In the genomic region with DNA sequence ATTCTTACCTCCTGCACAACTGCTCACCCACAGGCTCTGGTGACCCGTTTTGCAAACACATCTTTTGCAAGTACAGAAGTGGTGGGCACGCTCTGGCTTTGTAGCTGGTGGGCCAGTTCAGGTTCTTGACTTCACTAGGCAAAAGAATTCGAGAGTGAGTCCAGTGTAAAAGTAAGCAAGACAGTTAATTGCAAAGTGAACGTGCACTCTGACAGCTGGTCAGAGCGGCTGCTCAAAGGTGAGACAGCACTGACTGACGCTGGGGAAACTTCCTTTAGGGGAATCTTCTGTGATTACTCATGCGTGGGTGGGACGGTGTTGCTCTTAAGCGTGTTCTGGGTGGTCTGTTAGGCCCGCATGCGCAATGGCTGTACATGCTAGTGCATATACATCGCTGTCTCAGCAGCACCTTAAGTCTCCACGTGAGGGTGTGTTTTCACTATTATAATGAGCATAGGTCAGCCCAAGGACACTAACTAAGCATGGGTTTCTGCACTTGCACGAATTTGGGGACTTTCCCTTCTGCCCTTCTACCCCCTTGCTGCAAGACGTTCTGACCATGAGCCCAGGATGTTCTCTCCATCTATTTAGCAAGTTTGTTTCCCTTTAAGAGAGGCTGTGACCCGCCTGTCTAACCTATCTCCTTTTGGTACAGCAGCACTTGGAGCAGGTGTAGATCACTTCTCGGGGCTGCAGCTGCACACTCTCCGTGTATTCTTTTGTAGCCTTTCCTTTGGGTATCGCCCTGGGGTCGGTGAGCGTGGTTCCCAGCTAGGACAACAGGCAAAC, we compare ENCODE assay signal across 16 cellular contexts. TPM values are rescaled to one million over a fixed set of nuclear protein-coding genes. Genes with fewer than 3 reads are reported as not detected.
DNase-seq lines count a peak whose midpoint lies in the region; ATAC-seq and TF ChIP-seq lines count a peak whose summit lies in the region.
"Had no signal": no experiment of that assay in that cellular context is flagged by ENCODE, and none has a peak within 500 bp of the region (broad histone marks: within the 10 kb centered on the region; RNA-seq: fewer than 3 reads in every experiment).

No MANE protein-coding gene starts in this region.

- H3K36me3 ChIP-seq in heart left ventricle: no peaks in the 10 kb centered on the region
- H3K36me3 ChIP-seq: gastroesophageal sphincter, SJSA1, WERI-Rb-1 had no signal

- H3K9me3 ChIP-seq in heart left ventricle: no peaks in the 10 kb centered on the region
- H3K9me3 ChIP-seq: gastroesophageal sphincter, SJSA1 had no signal

- CTCF ChIA-PET in GM10248 (lab: Yijun Ruan, JAX): interaction anchor here (1.6 to 2.4 kb wide), 2 partner anchors 63 to 73 kb away, joined by 3 to 6 read pairs; no protein-coding TSS in a partner anchor
- CTCF ChIA-PET in activated CD4-positive, alpha-beta memory T cell treated with anti-CD3 and anti-CD28 coated beads, Interleukin-2, amount 10 ng/mL, durations not matched to agents 7 days and 5 days (lab: Charles Lee): interaction anchor here (0.8 to 1.3 kb wide), 2 partner anchors 36 to 213 kb away, joined by 3 read pairs; no protein-coding TSS in a partner anchor

- H3K27ac ChIP-seq in heart left ventricle: no peak overlapping the region
- H3K27ac ChIP-seq: gastroesophageal sphincter, SJSA1, WERI-Rb-1 had no signal

- H3K9me3 Mint-ChIP-seq in activated CD4-positive, alpha-beta memory T cell treated with anti-CD3 and anti-CD28 coated beads, Interleukin-2, amount 10 ng/mL, durations not matched to agents 7 days and 5 days: no peaks in the 10 kb centered on the region
- H3K9me3 Mint-ChIP-seq in naive thymus-derived CD8-positive, alpha-beta T cell: no peaks in the 10 kb centered on the region
- H3K9me3 Mint-ChIP-seq: activated T-helper 1 cell treated with anti-CD3 and anti-CD28 coated beads, Interleukin-12 subunit alpha, Interleukin-12 subunit beta, Interleukin-2, Interleukin-4 antibody, amounts not matched to agents 30 ng/mL and 10 ng/mL and 1 ng/mL, durations not matched to agents 14 hours and 24 hours and 36 hours; IgD-negative memory B cell had no signal

- peak overlapping the region; percentile 14 for H3K4me3 Mint-ChIP-seq in activated CD4-positive, alpha-beta memory T cell treated with anti-CD3 and anti-CD28 coated beads, Interleukin-2, amount 10 ng/mL, durations not matched to agents 7 days and 5 days
- no peak overlapping the region for H3K4me3 Mint-ChIP-seq in naive thymus-derived CD8-positive, alpha-beta T cell
- H3K4me3 Mint-ChIP-seq: activated T-helper 1 cell treated with anti-CD3 and anti-CD28 coated beads, Interleukin-12 subunit alpha, Interleukin-12 subunit beta, Interleukin-2, Interleukin-4 antibody, amounts not matched to agents 30 ng/mL and 10 ng/mL and 1 ng/mL, durations not matched to agents 14 hours and 24 hours and 36 hours; IgD-negative memory B cell had no signal

- H3K27me3 ChIP-seq in heart left ventricle: peaks cover 0 to 26% (median 0%) of the 10 kb centered on the region in 9 donors
- H3K27me3 ChIP-seq: SJSA1 had no signal

- H3K4me1 ChIP-seq in heart left ventricle: no peaks in the 10 kb centered on the region
- H3K4me1 ChIP-seq: gastroesophageal sphincter had no signal

- no peak for TF ChIP-seq POLR2A in heart left ventricle (IDR thresholded peaks at IDR 0.05)

- no peak overlapping the region for H3K4me3 ChIP-seq in heart left ventricle
- H3K4me3 ChIP-seq: gastroesophageal sphincter, SJSA1 had no signal

- TF ChIP-seq CTCF in GM10248 (IDR thresholded peaks at IDR 0.05; ENCODE audit: control extremely low read depth, extremely low read depth, low read depth, missing control alignments) (peak; percentile 12), heart left ventricle (IDR thresholded peaks at IDR 0.05) (no peak)

- peaks cover 20% of the 10 kb centered on the region for H3K27me3 Mint-ChIP-seq in activated CD4-positive, alpha-beta memory T cell treated with anti-CD3 and anti-CD28 coated beads, Interleukin-2, amount 10 ng/mL, durations not matched to agents 7 days and 5 days
- H3K27me3 Mint-ChIP-seq in naive thymus-derived CD8-positive, alpha-beta T cell: peaks cover 0 to 12% (median 4%) of the 10 kb centered on the region in 5 donors

- intact Hi-C loops in heart left ventricle (cut with DNase I): no loop called here

- 62 to 71% (median 65%) methylated on average over 18 to 21 of the region's 21 CpGs for WGBS in heart left ventricle, 4 donors

- peaks cover 27% of the 10 kb centered on the region for H3K4me1 Mint-ChIP-seq in activated CD4-positive, alpha-beta memory T cell treated with anti-CD3 and anti-CD28 coated beads, Interleukin-2, amount 10 ng/mL, durations not matched to agents 7 days and 5 days
- no peaks in the 10 kb centered on the region for H3K4me1 Mint-ChIP-seq in naive thymus-derived CD8-positive, alpha-beta T cell
- H3K4me1 Mint-ChIP-seq: IgD-negative memory B cell had no signal

- DNase-seq in GM10248 (ENCODE audit: extremely low spot score): no peak
- DNase-seq in activated CD4-positive, alpha-beta memory T cell treated with anti-CD3 and anti-CD28 coated beads, Interleukin-2, amount 10 ng/mL, durations not matched to agents 7 days and 5 days: no peak
- no peak for DNase-seq in naive thymus-derived CD8-positive, alpha-beta T cell
- no peak for DNase-seq in heart left ventricle
- no peak for DNase-seq in SW 1271 (lab: John Stamatoyannopoulos, UW)
- no peak for DNase-seq in ureter (ENCODE audit: low spot score)
- DNase-seq in DMS53 (lab: John Stamatoyannopoulos, UW): no peak
- DNase-seq: effector memory CD4-positive, alpha-beta T cell; NCI-H524 treated with DMSO at 0.1 percent for 48 hours; substantia nigra; WERI-Rb-1 had no signal

- ATAC-seq in HG03520 (IDR thresholded peaks at IDR 0.05; ENCODE audit: unreplicated experiment) (peak; percentile 51), heart left ventricle (no peak)
- peak; percentile 98 to 100 for ATAC-seq in naive thymus-derived CD8-positive, alpha-beta T cell
- ATAC-seq: gastroesophageal sphincter had no signal

- H3K27ac Mint-ChIP-seq in activated CD4-positive, alpha-beta memory T cell treated with anti-CD3 and anti-CD28 coated beads, Interleukin-2, amount 10 ng/mL, durations not matched to agents 7 days and 5 days: no peak overlapping the region
- H3K27ac Mint-ChIP-seq in naive thymus-derived CD8-positive, alpha-beta T cell: no peak overlapping the region
- H3K27ac Mint-ChIP-seq: activated T-helper 1 cell treated with anti-CD3 and anti-CD28 coated beads, Interleukin-12 subunit alpha, Interleukin-12 subunit beta, Interleukin-2, Interleukin-4 antibody, amounts not matched to agents 30 ng/mL and 10 ng/mL and 1 ng/mL, durations not matched to agents 14 hours and 24 hours and 36 hours; IgD-negative memory B cell had no signal

- H3K36me3 Mint-ChIP-seq in activated CD4-positive, alpha-beta memory T cell treated with anti-CD3 and anti-CD28 coated beads, Interleukin-2, amount 10 ng/mL, durations not matched to agents 7 days and 5 days (ENCODE audit: low read depth): no peaks in the 10 kb centered on the region
- no peaks in the 10 kb centered on the region for H3K36me3 Mint-ChIP-seq in naive thymus-derived CD8-positive, alpha-beta T cell
- H3K36me3 Mint-ChIP-seq: IgD-negative memory B cell had no signal

- POLR2A ChIA-PET in GM10248 (lab: Yijun Ruan, JAX): no interaction called here
- POLR2A ChIA-PET in activated CD4-positive, alpha-beta memory T cell treated with anti-CD3 and anti-CD28 coated beads, Interleukin-2, amount 10 ng/mL, durations not matched to agents 7 days and 5 days (lab: Charles Lee): no interaction called here
- POLR2A ChIA-PET in naive thymus-derived CD8-positive, alpha-beta T cell (lab: Charles Lee): no interaction called here

RNA-seq across cellular contexts. Expression of a gene that starts 30.2 kb away (rescaled TPM):
- 10 to 100 TPM; 21.1 to 23.7 TPM for total RNA-seq in activated CD4-positive, alpha-beta memory T cell treated with anti-CD3 and anti-CD28 coated beads, Interleukin-2, amount 10 ng/mL, durations not matched to agents 7 days and 5 days
- total RNA-seq in naive thymus-derived CD8-positive, alpha-beta T cell: under 1 TPM in 1 of 2 experiments, not detected in 1; 0.73 TPM
- polyA plus RNA-seq in naive thymus-derived CD8-positive, alpha-beta T cell: under 1 TPM in 1 of 3 donors, not detected in 2; 0.16 TPM
- total RNA-seq in heart left ventricle (10 to 100 TPM in 2 of 9 donors, 1 to 10 TPM in 7; 1.1 to 46.6 (median 3.2) TPM), ureter (4.0 TPM)
- 1 to 10 TPM; 1.7 to 2.3 TPM for polyA plus RNA-seq in heart left ventricle
- total RNA-seq: SJSA1 had no signal

RNA-seq across cellular contexts. Expression of a gene that starts 52.6 kb away (rescaled TPM):
- total RNA-seq in activated CD4-positive, alpha-beta memory T cell treated with anti-CD3 and anti-CD28 coated beads, Interleukin-2, amount 10 ng/mL, durations not matched to agents 7 days and 5 days: not detected
- total RNA-seq in naive thymus-derived CD8-positive, alpha-beta T cell: not detected
- polyA plus RNA-seq in naive thymus-derived CD8-positive, alpha-beta T cell: under 1 TPM in 1 of 3 donors, not detected in 2; 0.68 TPM
- total RNA-seq in heart left ventricle: 1 to 10 TPM in 3 of 9 donors, under 1 TPM in 4, not detected in 2; 0.51 to 6.1 (median 0.63) TPM
- 1 to 10 TPM; 1.0 to 1.2 TPM for polyA plus RNA-seq in heart left ventricle
- 2.4 TPM for total RNA-seq in ureter
- total RNA-seq: activated T-helper 1 cell treated with anti-CD3 and anti-CD28 coated beads, Interleukin-12 subunit alpha, Interleukin-12 subunit beta, Interleukin-2, Interleukin-4 antibody, amounts not matched to agents 30 ng/mL and 10 ng/mL and 1 ng/mL, durations not matched to agents 14 hours and 24 hours and 36 hours; SJSA1 had no signal
- polyA plus RNA-seq: IgD-negative memory B cell had no signal

RNA-seq across cellular contexts. Expression of a gene that starts 56.2 kb away (rescaled TPM):
- under 1 TPM in 1 of 2 experiments, not detected in 1; 0.18 TPM for total RNA-seq in activated CD4-positive, alpha-beta memory T cell treated with anti-CD3 and anti-CD28 coated beads, Interleukin-2, amount 10 ng/mL, durations not matched to agents 7 days and 5 days
- not detected for total RNA-seq in naive thymus-derived CD8-positive, alpha-beta T cell
- polyA plus RNA-seq in naive thymus-derived CD8-positive, alpha-beta T cell: not detected
- total RNA-seq in heart left ventricle (not detected), ureter (not detected)
- polyA plus RNA-seq in heart left ventricle: not detected
- total RNA-seq: activated T-helper 1 cell treated with anti-CD3 and anti-CD28 coated beads, Interleukin-12 subunit alpha, Interleukin-12 subunit beta, Interleukin-2, Interleukin-4 antibody, amounts not matched to agents 30 ng/mL and 10 ng/mL and 1 ng/mL, durations not matched to agents 14 hours and 24 hours and 36 hours; gastroesophageal sphincter; SJSA1 had no signal
- polyA plus RNA-seq: IgD-negative memory B cell had no signal

Comparison
In these comparisons a context has a peak if more than half of its experiments do, and no peak if none do; other contexts are left out.
1. ATAC-seq: peak in HG03520 (single experiment) and naive thymus-derived CD8-positive, alpha-beta T cell (2 of 2); none in heart left ventricle (0 of 4).